ENCODE assay signal across 8 cellular contexts in genomic region chr15:31435891-31436628, GRCh38.
DNase-seq lines count a peak whose midpoint lies in the region; ATAC-seq and TF ChIP-seq lines count a peak whose summit lies in the region.

No MANE protein-coding gene starts in this region.

- no peak for TF ChIP-seq EP300 in tibial nerve (IDR thresholded peaks at IDR 0.05)

- ATAC-seq in lower lobe of right lung (no peak), HG02870 (IDR thresholded peaks at IDR 0.05; ENCODE audit: unreplicated experiment) (no peak), GM18519 (IDR thresholded peaks at IDR 0.05; ENCODE audit: low FRiP score, unreplicated experiment) (no peak)

- TF ChIP-seq POLR2A in tibial nerve (IDR thresholded peaks at IDR 0.05), result no peak

- peaks cover 89% of the 10 kb centered on the region for H3K4me1 Mint-ChIP-seq in activated naive CD4-positive, alpha-beta T cell treated with anti-CD3 and anti-CD28 coated beads, Interleukin-2, amount 10 ng/mL, durations not matched to agents 7 days and 5 days

- H3K4me1 ChIP-seq in lower lobe of right lung (peaks cover 65% of the 10 kb centered on the region), tibial nerve (peaks cover 0 to 39% (median 25%) of the 10 kb centered on the region in 4 donors)

- H3K9me3 ChIP-seq in lower lobe of right lung, result no peaks in the 10 kb centered on the region
- H3K9me3 ChIP-seq in tibial nerve, result no peaks in the 10 kb centered on the region

- peak overlapping the region; percentile 100 for H3K27ac Mint-ChIP-seq in activated naive CD4-positive, alpha-beta T cell treated with anti-CD3 and anti-CD28 coated beads, Interleukin-2, amount 10 ng/mL, durations not matched to agents 7 days and 5 days

- no peaks in the 10 kb centered on the region for H3K9me3 Mint-ChIP-seq in activated naive CD4-positive, alpha-beta T cell treated with anti-CD3 and anti-CD28 coated beads, Interleukin-2, amount 10 ng/mL, durations not matched to agents 7 days and 5 days

- H3K27me3 Mint-ChIP-seq in activated naive CD4-positive, alpha-beta T cell treated with anti-CD3 and anti-CD28 coated beads, Interleukin-2, amount 10 ng/mL, durations not matched to agents 7 days and 5 days, result no peaks in the 10 kb centered on the region

- H3K27ac ChIP-seq in lower lobe of right lung, result peak overlapping the region; percentile 90
- H3K27ac ChIP-seq in tibial nerve, result peak overlapping the region in 3 of 4 donors; percentile 75 to 80 (median 80)

- no peaks in the 10 kb centered on the region for H3K36me3 Mint-ChIP-seq in activated naive CD4-positive, alpha-beta T cell treated with anti-CD3 and anti-CD28 coated beads, Interleukin-2, amount 10 ng/mL, durations not matched to agents 7 days and 5 days

- 56 to 58% methylated on average over 14 of the region's 14 CpGs for WGBS in tibial nerve, 2 donors

- H3K36me3 ChIP-seq in lower lobe of right lung, result no peaks in the 10 kb centered on the region
- no peaks in the 10 kb centered on the region for H3K36me3 ChIP-seq in tibial nerve

- H3K4me3 ChIP-seq in lower lobe of right lung, result peak overlapping the region; percentile 39
- peak overlapping the region in 1 of 4 donors; percentile 26 for H3K4me3 ChIP-seq in tibial nerve

- peak overlapping the region; percentile 71 for H3K4me3 Mint-ChIP-seq in activated naive CD4-positive, alpha-beta T cell treated with anti-CD3 and anti-CD28 coated beads, Interleukin-2, amount 10 ng/mL, durations not matched to agents 7 days and 5 days

- intact Hi-C loops in lower lobe of right lung (cut with DNase I), result no loop called here

- H3K27me3 ChIP-seq in lower lobe of right lung (ENCODE audit: low read depth) (no peaks in the 10 kb centered on the region), tibial nerve (no peaks in the 10 kb centered on the region)

- CTCF ChIA-PET in activated naive CD4-positive, alpha-beta T cell treated with anti-CD3 and anti-CD28 coated beads, Interleukin-2, amount 10 ng/mL, durations not matched to agents 7 days and 5 days (lab: Charles Lee), result interaction anchor here (1.0 to 10.5 kb wide), 15 partner anchors 19 to 236 kb away, joined by 3 to 208 read pairs (median 11); partner anchors contain the start of gene KLF13

- DNase-seq in activated T-cell treated with anti-CD3 and anti-CD28 coated beads for 4 hours (peak; percentile 31), lower lobe of right lung (no peak), tibial nerve (ENCODE audit: low spot score in 2 of 2) (no peak), DMS153 treated with DMSO at 0.1 percent for 48 hours (lab: John Stamatoyannopoulos, UW; ENCODE audit: unreplicated experiment) (no peak)
- DNase-seq in activated T-cell treated with anti-CD3 and anti-CD28 coated beads, Interleukin-2, amount 50 U/mL, for 1 hour, result no peak
- DNase-seq in activated naive CD4-positive, alpha-beta T cell treated with anti-CD3 and anti-CD28 coated beads, Interleukin-2, amount 10 ng/mL, durations not matched to agents 7 days and 5 days, result peak; percentile 56

- TF ChIP-seq CTCF in lower lobe of right lung (IDR thresholded peaks at IDR 0.05) (no peak), tibial nerve (IDR thresholded peaks at IDR 0.05) (no peak)

Comparison
In these comparisons a context has a peak if more than half of its experiments do, and no peak if none do; other contexts are left out.
1. DNase-seq: peak in activated T-cell treated with anti-CD3 and anti-CD28 coated beads for 4 hours (single experiment) and activated naive CD4-positive, alpha-beta T cell treated with anti-CD3 and anti-CD28 coated beads, Interleukin-2, amount 10 ng/mL, durations not matched to agents 7 days and 5 days (single experiment); none in activated T-cell treated with anti-CD3 and anti-CD28 coated beads, Interleukin-2, amount 50 U/mL, for 1 hour (single experiment), lower lobe of right lung (single experiment), tibial nerve (0 of 2) and DMS153 treated with DMSO at 0.1 percent for 48 hours (single experiment).